12 cellular contexts compared by ENCODE assay signal in the genomic region with DNA sequence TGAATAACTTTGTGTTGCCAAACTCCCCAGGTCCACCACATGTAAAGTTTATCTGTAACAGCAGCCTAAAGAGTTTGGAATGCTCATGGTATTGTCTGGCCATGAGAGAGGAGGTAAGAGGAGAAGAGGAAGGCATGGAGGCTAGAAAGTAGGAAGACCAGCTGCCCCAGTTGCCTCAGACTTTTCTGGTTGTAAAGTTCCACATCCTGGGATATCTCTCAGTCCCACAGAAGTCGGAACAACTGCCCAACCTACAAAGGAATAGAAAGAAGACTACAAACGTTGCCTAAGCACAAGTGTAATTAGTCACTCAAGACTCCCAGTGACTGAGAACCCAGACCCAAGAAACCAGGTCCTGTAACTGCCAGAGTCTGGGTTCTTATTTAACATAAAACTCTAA. TPM values are rescaled to one million over a fixed set of nuclear protein-coding genes. Genes with fewer than 3 reads are reported as not detected.
DNase-seq lines count a peak whose midpoint lies in the region; ATAC-seq and TF ChIP-seq lines count a peak whose summit lies in the region.
"Had no signal": no experiment of that assay in that cellular context is flagged by ENCODE, and none has a peak within 500 bp of the region (broad histone marks: within the 10 kb centered on the region; RNA-seq: fewer than 3 reads in every experiment).

No MANE protein-coding gene starts in this region.

- peaks cover 46% of the 10 kb centered on the region for H3K79me1 ChIP-seq in trophoblast cell (ENCODE audit: low read length)

- BruUV-seq in PC-3 (replicated peaks; lab: Mats Ljungman, UMichigan), result no TSS peak

- H3K4ac ChIP-seq in trophoblast cell (ENCODE audit: low read depth, low read length), result no peak overlapping the region

- H3K36me3 ChIP-seq in BLaER1 (peaks cover 10% of the 10 kb centered on the region), PC-3 (ENCODE audit: low read depth, low read length) (no peaks in the 10 kb centered on the region; the same call in 1 of the 2 replicates), trophoblast cell (ENCODE audit: control insufficient read depth in 1 of 2, insufficient read depth in 2 of 2, low read length in 2 of 2) (peaks cover 0 to 3% of the 10 kb centered on the region in 2 experiments)
- H3K36me3 ChIP-seq: gastrocnemius medialis had no signal

- H4K20me1 ChIP-seq in BLaER1 (0 out of 2 replicates have a peak, but pooled peaks cover 11% of the 10 kb centered on the region), PC-3 (ENCODE audit: low read length) (no peaks in the 10 kb centered on the region)

- H4K91ac ChIP-seq in trophoblast cell (ENCODE audit: low read depth, low read length), result peak overlapping the region; percentile 87

- no peak overlapping the region for H2AFZ ChIP-seq in PC-3 (ENCODE audit: low read length)
- no peak overlapping the region for H2AFZ ChIP-seq in trophoblast cell (ENCODE audit: insufficient read depth, low read length, poor library complexity)

- H4K8ac ChIP-seq in trophoblast cell (ENCODE audit: low read depth, low read length), result no peak overlapping the region

- H3K4me2 ChIP-seq in BLaER1 (0 out of 2 replicates have a peak overlapping the region, but pooled peaks have one; percentile 8), PC-3 (ENCODE audit: low read length) (peak overlapping the region; percentile 72), trophoblast cell (ENCODE audit: low read length) (peak overlapping the region; percentile 54)

- H3K27ac ChIP-seq in BLaER1 (no peak overlapping the region), PC-3 (ENCODE audit: low read length) (peak overlapping the region; percentile 92), epithelial cell of prostate (peak overlapping the region; percentile 44), trophoblast cell (ENCODE audit: low read depth, low read length) (peak overlapping the region; percentile 98)

- peaks cover 8% of the 10 kb centered on the region; the same call in 1 of the 2 replicates for H3K4me1 ChIP-seq in BLaER1
- peaks cover 34% of the 10 kb centered on the region for H3K4me1 ChIP-seq in PC-3 (ENCODE audit: insufficient read depth, low read length)
- peaks cover 40 to 62% of the 10 kb centered on the region in 2 experiments for H3K4me1 ChIP-seq in trophoblast cell (ENCODE audit: control insufficient read depth in 1 of 2, insufficient read depth in 2 of 2, low read length in 2 of 2)

- H3K9me3 ChIP-seq in BLaER1 (no peaks in the 10 kb centered on the region), PC-3 (ENCODE audit: low read length) (no peaks in the 10 kb centered on the region), trophoblast cell (ENCODE audit: insufficient read depth, low read depth, low read length) (no peaks in the 10 kb centered on the region)
- H3K9me3 ChIP-seq: gastrocnemius medialis had no signal

- no peaks in the 10 kb centered on the region for H3K27me3 ChIP-seq in BLaER1
- no peaks in the 10 kb centered on the region for H3K27me3 ChIP-seq in PC-3 (ENCODE audit: low read length)
- H3K27me3 ChIP-seq in trophoblast cell (ENCODE audit: insufficient read depth, low read length), result no peaks in the 10 kb centered on the region
- H3K27me3 ChIP-seq: gastrocnemius medialis had no signal

- intact Hi-C loops in PC-3 (cut with micrococcal nuclease), result no loop called here

- H2BK120ac ChIP-seq in trophoblast cell (ENCODE audit: insufficient read depth, low read length, poor library complexity), result peak overlapping the region; percentile 98

- H3K79me2 ChIP-seq in PC-3 (ENCODE audit: low read length) (peaks cover 6% of the 10 kb centered on the region; the same call in 1 of the 2 replicates), trophoblast cell (ENCODE audit: control insufficient read depth, insufficient read depth, low read length, poor library complexity) (peaks cover 18% of the 10 kb centered on the region)

- no peaks in the 10 kb centered on the region for H3F3A ChIP-seq in PC-3 (ENCODE audit: low read length, unreplicated experiment)

- ATAC-seq in PC-3, result no peak
- ATAC-seq in GM21447 (IDR thresholded peaks at IDR 0.05; ENCODE audit: unreplicated experiment), result no peak
- ATAC-seq: gastrocnemius medialis had no signal

- CTCF ChIA-PET in PC-3 (lab: Charles Lee), result no interaction called here

- H3K9me2 ChIP-seq in PC-3 (replicated peaks; ENCODE audit: low read length), result 0 out of 2 replicates have a peak, but pooled peaks cover 4% of the 10 kb centered on the region

- DNase-seq in PC-3 (no peak), epithelial cell of prostate (ENCODE audit: low read depth, low spot score) (no peak), trophoblast cell (peak; percentile 90 to 95), HPDE6-E6E7 (ENCODE audit: extremely low spot score) (no peak)
- DNase-seq in stimulated activated CD4-positive, alpha-beta T cell treated with anti-CD3 and anti-CD28 coated beads, Interleukin-4, amount 100 ng/mL, for 4 hours, result no peak
- DNase-seq in stimulated activated CD8-positive, alpha-beta memory T cell treated with anti-CD3 and anti-CD28 coated beads, Interleukin-4, amount 100 ng/mL, for 48 hours, result no peak
- DNase-seq: gastrocnemius medialis, left colon, NCI-H1694, NCI-H748 treated with DMSO at 0.1 percent for 48 hours had no signal

- H2AK5ac ChIP-seq in trophoblast cell (ENCODE audit: low read length), result no peak overlapping the region

- H3K4me3 ChIP-seq in BLaER1 (no peak overlapping the region), PC-3 (ENCODE audit: low read length) (peak overlapping the region; percentile 35; the same call in 1 of the 2 replicates), trophoblast cell (ENCODE audit: low read depth, low read length) (no peak overlapping the region)
- H3K4me3 ChIP-seq: gastrocnemius medialis had no signal

- no CpG with 5 or more reads among the region's 2 CpGs for WGBS in trophoblast cell (ENCODE audit: extremely low coverage, insufficient coverage, insufficient read length)

- peak overlapping the region; percentile 51 for H2BK12ac ChIP-seq in trophoblast cell (ENCODE audit: low read length)

- H2BK5ac ChIP-seq in trophoblast cell (ENCODE audit: low read depth, low read length, poor library complexity), result peak overlapping the region; percentile 94

- no peak overlapping the region for H4K12ac ChIP-seq in trophoblast cell (ENCODE audit: low read depth, low read length)

- peak overlapping the region; percentile 49 for H3K14ac ChIP-seq in trophoblast cell (ENCODE audit: low read length)

- POLR2A ChIA-PET in PC-3 (lab: Charles Lee; ENCODE audit: unreplicated experiment), result no interaction called here

- H3K18ac ChIP-seq in trophoblast cell (ENCODE audit: low read length), result no peak overlapping the region

- H3K23ac ChIP-seq in trophoblast cell (ENCODE audit: low read length), result peak overlapping the region; percentile 45

- H3K9ac ChIP-seq in BLaER1 (no peak overlapping the region), PC-3 (ENCODE audit: low read length) (peak overlapping the region; percentile 44), trophoblast cell (ENCODE audit: low read length) (no peak overlapping the region)

- TF ChIP-seq CTCF in PC-3 (conservative IDR thresholded peaks at IDR 0.05; ENCODE audit: low read depth, low read length), result no peak

RNA-seq across cellular contexts. Expression of a gene that starts 47.3 kb away (rescaled TPM):
- 9.3 and 18.1 TPM in 2 replicates for total RNA-seq in PC-3 (2014; rRNA removed)
- polyA plus RNA-seq in trophoblast cell (2013), result 134 and 136 TPM in 2 replicates

Comparison
In these comparisons a context has a peak if more than half of its experiments do, and no peak if none do; other contexts are left out.
1. H3K4me2 ChIP-seq: peak in every context shown above with its lines; median percentile 72 in PC-3; 54 in trophoblast cell; 8 in BLaER1.
2. DNase-seq: peak in trophoblast cell (2 of 2); none in PC-3 (single experiment), epithelial cell of prostate (single experiment), stimulated activated CD4-positive, alpha-beta T cell treated with anti-CD3 and anti-CD28 coated beads, Interleukin-4, amount 100 ng/mL, for 4 hours (0 of 2), stimulated activated CD8-positive, alpha-beta memory T cell treated with anti-CD3 and anti-CD28 coated beads, Interleukin-4, amount 100 ng/mL, for 48 hours (single experiment) and HPDE6-E6E7 (single experiment).